8 cellular contexts compared by ENCODE assay signal in genomic region chr7:157336383-157337315, GRCh38. TPM values are rescaled to one million over a fixed set of nuclear protein-coding genes. Genes with fewer than 3 reads are reported as not detected.
DNase-seq lines count a peak whose midpoint lies in the region; ATAC-seq and TF ChIP-seq lines count a peak whose summit lies in the region.

TSS of gene DNAJB6 (plus strand) at chr7:157337004. CDS start at chr7:157358573, 21,569 bp downstream.

- peak within 1 kb of the TSS; percentile 90 to 99 (median 98) for H3K4me3 Mint-ChIP-seq in naive B cell
- peak within 1 kb of the TSS; percentile 89 for H3K4me3 Mint-ChIP-seq in stimulated activated effector memory CD8-positive, alpha-beta T cell treated with anti-CD3 and anti-CD28 coated beads, Interleukin-12 subunit alpha, Interleukin-12 subunit beta, amount 100 ng/mL, for 72 hours

- peak; percentile 78 to 82 for ATAC-seq in naive B cell (ENCODE audit: low read depth in 2 of 2)
- peak; percentile 83 for ATAC-seq in stimulated activated effector memory CD8-positive, alpha-beta T cell treated with anti-CD3 and anti-CD28 coated beads, Interleukin-12 subunit alpha, Interleukin-12 subunit beta, amount 100 ng/mL, for 72 hours

- no peaks in the 10 kb centered on the region for H3K9me2 ChIP-seq in DOHH2 (replicated peaks; ENCODE audit: control insufficient read depth, low read length)
- H3K9me2 ChIP-seq in GM23248 (ENCODE audit: insufficient read depth) = no peaks in the 10 kb centered on the region

- H3K9me3 ChIP-seq in DOHH2 (ENCODE audit: control insufficient read depth, insufficient read depth, low read length) (no peaks in the 10 kb centered on the region), GM23248 (ENCODE audit: low read depth) (no peaks in the 10 kb centered on the region)

- H3K27me3 ChIP-seq in DOHH2 (ENCODE audit: control insufficient read depth, low read length) (peaks cover 5% of the 10 kb centered on the region), GM23248 (replicated peaks; ENCODE audit: insufficient read depth) (no peaks in the 10 kb centered on the region)

- H3K36me3 Mint-ChIP-seq in naive B cell = peaks cover 0 to 5% of the 10 kb centered on the region in 2 donors
- H3K36me3 Mint-ChIP-seq in stimulated activated effector memory CD8-positive, alpha-beta T cell treated with anti-CD3 and anti-CD28 coated beads, Interleukin-12 subunit alpha, Interleukin-12 subunit beta, amount 100 ng/mL, for 72 hours = peaks cover 62% of the 10 kb centered on the region

- peaks cover 23% of the 10 kb centered on the region for H3F3A ChIP-seq in DOHH2 (ENCODE audit: control insufficient read depth, insufficient read depth)
- H3F3A ChIP-seq in GM23248 (ENCODE audit: insufficient read depth) = peaks cover 22% of the 10 kb centered on the region

- peak within 1 kb of the TSS; percentile 87 for H3K4me2 ChIP-seq in DOHH2 (ENCODE audit: low read length)
- H3K4me2 ChIP-seq in GM23248 (ENCODE audit: unreplicated experiment) = peak within 1 kb of the TSS; percentile 93

- peaks cover 36% of the 10 kb centered on the region for H3K36me3 ChIP-seq in DOHH2 (ENCODE audit: control insufficient read depth, low read length)
- H3K36me3 ChIP-seq in GM23248 (ENCODE audit: low read depth) = no peaks in the 10 kb centered on the region

- DNase-seq in GM23248 (peak; percentile 96), Kasumi-1 (lab: John Stamatoyannopoulos, UW) (peak; percentile 85 to 88), RKO (ENCODE audit: low spot score) (peak; percentile 95), fibroblast of gingiva (ENCODE audit: low read depth) (peak; percentile 91), naive B cell (peak; percentile 97)
- DNase-seq in activated T-helper 1 cell treated with anti-CD3 and anti-CD28 coated beads, Interleukin-2, amount 50 U/mL, for 16 hours (ENCODE audit: low read depth in 1 of 2, low spot score in 1 of 2) = peak; percentile 91 to 93
- peak; percentile 94 to 98 for DNase-seq in stimulated activated effector memory CD8-positive, alpha-beta T cell treated with anti-CD3 and anti-CD28 coated beads, Interleukin-12 subunit alpha, Interleukin-12 subunit beta, amount 100 ng/mL, for 72 hours (ENCODE audit: low spot score in 2 of 2)

- H3K9ac ChIP-seq in GM23248 = peak within 1 kb of the TSS; percentile 89

- TF ChIP-seq CTCF in DOHH2 (IDR thresholded peaks at IDR 0.05; ENCODE audit: low read depth, low read length, poor library complexity, severe bottlenecking) = no peak

- no peaks in the 10 kb centered on the region for H3K9me3 Mint-ChIP-seq in naive B cell
- H3K9me3 Mint-ChIP-seq in stimulated activated effector memory CD8-positive, alpha-beta T cell treated with anti-CD3 and anti-CD28 coated beads, Interleukin-12 subunit alpha, Interleukin-12 subunit beta, amount 100 ng/mL, for 72 hours = no peaks in the 10 kb centered on the region

- H3K4me3 ChIP-seq in DOHH2 (ENCODE audit: low read length) = peak within 1 kb of the TSS; percentile 95
- peak within 1 kb of the TSS; percentile 94 for H3K4me3 ChIP-seq in GM23248

- peak within 1 kb of the TSS; percentile 72 for H3K27ac ChIP-seq in DOHH2 (ENCODE audit: low read depth, low read length)
- peak within 1 kb of the TSS; percentile 86 for H3K27ac ChIP-seq in GM23248

- peak within 1 kb of the TSS; percentile 83 for H2AFZ ChIP-seq in GM23248

- H3K79me2 ChIP-seq in DOHH2 (ENCODE audit: control insufficient read depth, low read length) (peaks cover 53% of the 10 kb centered on the region), GM23248 (ENCODE audit: insufficient read depth) (peaks cover 51% of the 10 kb centered on the region)

- in situ Hi-C loops in GM23248 (cut with MboI) = no loop called here

- H3K4me1 Mint-ChIP-seq in naive B cell = peaks cover 32 to 67% (median 67%) of the 10 kb centered on the region in 3 donors
- H3K4me1 Mint-ChIP-seq in stimulated activated effector memory CD8-positive, alpha-beta T cell treated with anti-CD3 and anti-CD28 coated beads, Interleukin-12 subunit alpha, Interleukin-12 subunit beta, amount 100 ng/mL, for 72 hours = peaks cover 24% of the 10 kb centered on the region

- H4K20me1 ChIP-seq in DOHH2 (ENCODE audit: control insufficient read depth, insufficient read depth, low read depth, low read length) = peaks cover 27% of the 10 kb centered on the region
- peaks cover 13% of the 10 kb centered on the region; the same call in 1 of the 2 replicates for H4K20me1 ChIP-seq in GM23248 (ENCODE audit: insufficient read depth)

- H3K27ac Mint-ChIP-seq in naive B cell = peak within 1 kb of the TSS; percentile 98 to 99 (median 98)
- H3K27ac Mint-ChIP-seq in stimulated activated effector memory CD8-positive, alpha-beta T cell treated with anti-CD3 and anti-CD28 coated beads, Interleukin-12 subunit alpha, Interleukin-12 subunit beta, amount 100 ng/mL, for 72 hours = peak within 1 kb of the TSS; percentile 97

- H3K4me1 ChIP-seq in DOHH2 (ENCODE audit: control insufficient read depth, low read length) (peaks cover 73% of the 10 kb centered on the region), GM23248 (ENCODE audit: insufficient read depth) (peaks cover 24% of the 10 kb centered on the region)

- WGBS in GM23248 (ENCODE audit: low coverage in 1 of 2, low lambda C conversion rate in 2 of 2, missing lambda C conversion rate in 2 of 2), 2 experiments = 2 to 3% methylated on average over 62 to 74 of the region's 114 CpGs

- no peaks in the 10 kb centered on the region for H3K27me3 Mint-ChIP-seq in naive B cell

RNA-seq across cellular contexts. Expression of gene DNAJB6, which starts in this region (rescaled TPM):
- 139 and 149 TPM in 2 replicates for total RNA-seq in GM23248 (2014; rRNA removed; shearing (Covaris generic))
- polyA plus RNA-seq in GM23248 (2016; fragmentation: Nextera tagmentation; extraction: Ambion mirVana) (187 and 195 TPM in 2 replicates), naive B cell (ENCODE audit: low read depth in 6 of 6) (100 to 1,000 TPM in 3 of 6 donors, 10 to 100 TPM in 3; 86.9 to 124 (median 107) TPM)

Comparison
In these comparisons a context has a peak if more than half of its experiments do, and no peak if none do; other contexts are left out.
1. Peak in every context shown above with its lines: DNase-seq, ATAC-seq, H3K4me3 ChIP-seq and H3K27ac ChIP-seq.